Comparison of ENCODE assay signal across 20 cellular contexts in the genomic region with DNA sequence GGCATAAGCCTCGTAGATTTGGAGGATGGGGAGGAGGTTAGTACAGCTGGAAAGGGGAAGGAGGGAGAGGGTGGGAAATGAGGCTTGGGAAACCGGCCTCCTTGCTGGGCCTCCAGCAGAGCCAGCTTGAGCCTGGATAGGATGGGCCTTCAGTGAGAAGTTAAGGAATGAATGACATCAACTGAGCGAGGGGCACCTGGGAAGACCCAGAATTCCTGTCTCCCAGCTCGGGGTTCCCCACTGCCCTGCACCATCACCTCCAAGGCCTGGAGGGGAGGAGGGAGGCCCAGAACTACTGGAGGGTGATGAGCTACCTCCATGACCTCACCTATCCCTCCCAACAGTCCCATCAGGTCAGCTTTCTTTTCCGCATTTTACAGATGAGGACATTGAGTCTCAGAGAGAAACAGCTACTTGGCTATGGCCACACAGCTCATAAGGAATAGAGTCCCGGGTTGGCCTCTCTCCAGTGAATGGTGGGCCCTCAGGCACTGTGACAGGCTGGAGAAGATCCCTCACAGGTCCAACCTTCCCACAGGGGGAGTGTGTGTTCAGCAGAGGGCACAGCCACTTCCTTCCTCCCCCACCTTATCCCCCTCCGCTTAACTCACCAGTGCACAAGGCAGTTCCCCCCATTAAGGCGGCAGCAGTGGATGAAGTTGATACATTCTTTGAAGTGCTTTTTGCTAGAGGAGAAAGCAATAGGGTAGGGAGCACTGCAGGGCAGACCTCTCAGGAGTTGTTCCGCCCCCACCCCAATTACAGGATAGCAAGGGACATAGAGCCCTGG. TPM values are rescaled to one million over a fixed set of nuclear protein-coding genes. Genes with fewer than 3 reads are reported as not detected.
"Had no signal": no experiment of that assay in that cellular context is flagged by ENCODE, and none has a peak within 500 bp of the region (broad histone marks: within the 10 kb centered on the region; RNA-seq: fewer than 3 reads in every experiment).

No MANE protein-coding gene starts in this region.

- H3K4me3 Mint-ChIP-seq: activated CD4-positive, alpha-beta memory T cell treated with anti-CD3 and anti-CD28 coated beads, Interleukin-2, amount 10 ng/mL, durations not matched to agents 7 days and 5 days; activated CD8-positive, alpha-beta memory T cell treated with anti-CD3 and anti-CD28 coated beads, Interleukin-2, amount 10 ng/mL, durations not matched to agents 7 days and 5 days; activated naive CD4-positive, alpha-beta T cell treated with anti-CD3 and anti-CD28 coated beads, Interleukin-2, amount 50 U/mL, for 24 hours; natural killer cell treated with Interleukin-12 subunit alpha and Interleukin-12 subunit beta and Interleukin-15 and Interleukin-18, amount 100 ng/mL, for 72 hours; stimulated activated naive CD8-positive, alpha-beta T cell treated with anti-CD3 and anti-CD28 coated beads, Interleukin-15, amount 100 ng/mL, for 72 hours had no signal

- H3K36me3 Mint-ChIP-seq: activated CD8-positive, alpha-beta memory T cell treated with anti-CD3 and anti-CD28 coated beads, Interleukin-2, amount 10 ng/mL, durations not matched to agents 7 days and 5 days; activated naive CD4-positive, alpha-beta T cell treated with anti-CD3 and anti-CD28 coated beads, Interleukin-2, amount 50 U/mL, for 24 hours; natural killer cell treated with Interleukin-12 subunit alpha and Interleukin-12 subunit beta and Interleukin-15 and Interleukin-18, amount 100 ng/mL, for 72 hours had no signal

- H3K4me3 ChIP-seq: adrenal gland, hepatocyte, lower lobe of right lung, psoas muscle, skin epidermis, upper lobe of left lung had no signal

- DNase-seq: activated CD4-positive, alpha-beta memory T cell treated with anti-CD3 and anti-CD28 coated beads, Interleukin-2, amount 10 ng/mL, durations not matched to agents 7 days and 5 days; activated CD8-positive, alpha-beta memory T cell treated with anti-CD3 and anti-CD28 coated beads, Interleukin-2, amount 10 ng/mL, durations not matched to agents 7 days and 5 days; activated gamma-delta T cell; activated T-cell treated with anti-CD3 and anti-CD28 coated beads, Interleukin-2, amount 50 U/mL, for 48 hours; dermis blood vessel endothelial cell; effector memory CD4-positive, alpha-beta T cell; foreskin fibroblast; lower lobe of right lung; psoas muscle; right cardiac atrium; stimulated activated naive CD8-positive, alpha-beta T cell treated with anti-CD3 and anti-CD28 coated beads, Interleukin-15, amount 100 ng/mL, for 72 hours; upper lobe of left lung; WERI-Rb-1 had no signal

- ATAC-seq: activated CD8-positive, alpha-beta memory T cell treated with anti-CD3 and anti-CD28 coated beads, Interleukin-2, amount 10 ng/mL, durations not matched to agents 7 days and 5 days; lower lobe of right lung; natural killer cell treated with Interleukin-12 subunit alpha and Interleukin-12 subunit beta and Interleukin-15 and Interleukin-18, amount 100 ng/mL, for 72 hours; psoas muscle; right cardiac atrium; stimulated activated naive CD8-positive, alpha-beta T cell treated with anti-CD3 and anti-CD28 coated beads, Interleukin-15, amount 100 ng/mL, for 72 hours had no signal

- H3K9me3 Mint-ChIP-seq: activated CD4-positive, alpha-beta memory T cell treated with anti-CD3 and anti-CD28 coated beads, Interleukin-2, amount 10 ng/mL, durations not matched to agents 7 days and 5 days; activated naive CD4-positive, alpha-beta T cell treated with anti-CD3 and anti-CD28 coated beads, Interleukin-2, amount 50 U/mL, for 24 hours; natural killer cell treated with Interleukin-12 subunit alpha and Interleukin-12 subunit beta and Interleukin-15 and Interleukin-18, amount 100 ng/mL, for 72 hours; stimulated activated naive CD8-positive, alpha-beta T cell treated with anti-CD3 and anti-CD28 coated beads, Interleukin-15, amount 100 ng/mL, for 72 hours had no signal

- H3K27ac ChIP-seq: adrenal gland, hepatocyte, lower lobe of right lung, psoas muscle, skin epidermis, upper lobe of left lung, WERI-Rb-1 had no signal

- H3K27ac Mint-ChIP-seq: activated CD4-positive, alpha-beta memory T cell treated with anti-CD3 and anti-CD28 coated beads, Interleukin-2, amount 10 ng/mL, durations not matched to agents 7 days and 5 days; activated CD8-positive, alpha-beta memory T cell treated with anti-CD3 and anti-CD28 coated beads, Interleukin-2, amount 10 ng/mL, durations not matched to agents 7 days and 5 days; activated naive CD4-positive, alpha-beta T cell treated with anti-CD3 and anti-CD28 coated beads, Interleukin-2, amount 50 U/mL, for 24 hours; natural killer cell treated with Interleukin-12 subunit alpha and Interleukin-12 subunit beta and Interleukin-15 and Interleukin-18, amount 100 ng/mL, for 72 hours; stimulated activated naive CD8-positive, alpha-beta T cell treated with anti-CD3 and anti-CD28 coated beads, Interleukin-15, amount 100 ng/mL, for 72 hours had no signal

- H3K36me3 ChIP-seq: adrenal gland, lower lobe of right lung, upper lobe of left lung had no signal

- H3K27me3 ChIP-seq: adrenal gland had no signal

- H3K9me3 ChIP-seq: adrenal gland, lower lobe of right lung, psoas muscle, upper lobe of left lung had no signal

RNA-seq across cellular contexts. Expression of a gene that starts 6.8 kb away (rescaled TPM):
- total RNA-seq: activated CD4-positive, alpha-beta memory T cell treated with anti-CD3 and anti-CD28 coated beads, Interleukin-2, amount 10 ng/mL, durations not matched to agents 7 days and 5 days; activated CD8-positive, alpha-beta memory T cell treated with anti-CD3 and anti-CD28 coated beads, Interleukin-2, amount 10 ng/mL, durations not matched to agents 7 days and 5 days; bronchial epithelial cell; natural killer cell treated with Interleukin-12 subunit alpha and Interleukin-12 subunit beta and Interleukin-15 and Interleukin-18, amount 100 ng/mL, for 72 hours; T-helper 2 cell treated with Interferon-gamma antibody and Interleukin-4, amounts not matched to agents 100 ng/mL and 5 ng/mL, for 36 hours had no signal

RNA-seq across cellular contexts. Expression of a gene that starts 6.9 kb away (rescaled TPM):
- total RNA-seq: activated CD4-positive, alpha-beta memory T cell treated with anti-CD3 and anti-CD28 coated beads, Interleukin-2, amount 10 ng/mL, durations not matched to agents 7 days and 5 days; activated CD8-positive, alpha-beta memory T cell treated with anti-CD3 and anti-CD28 coated beads, Interleukin-2, amount 10 ng/mL, durations not matched to agents 7 days and 5 days; bronchial epithelial cell; dermis blood vessel endothelial cell; hepatocyte; natural killer cell treated with Interleukin-12 subunit alpha and Interleukin-12 subunit beta and Interleukin-15 and Interleukin-18, amount 100 ng/mL, for 72 hours; psoas muscle; T-helper 2 cell treated with Interferon-gamma antibody and Interleukin-4, amounts not matched to agents 100 ng/mL and 5 ng/mL, for 36 hours had no signal

RNA-seq across cellular contexts. Expression of a gene that starts 18.1 kb away (rescaled TPM):
- total RNA-seq: activated CD4-positive, alpha-beta memory T cell treated with anti-CD3 and anti-CD28 coated beads, Interleukin-2, amount 10 ng/mL, durations not matched to agents 7 days and 5 days; activated CD8-positive, alpha-beta memory T cell treated with anti-CD3 and anti-CD28 coated beads, Interleukin-2, amount 10 ng/mL, durations not matched to agents 7 days and 5 days; bronchial epithelial cell; dermis blood vessel endothelial cell; natural killer cell treated with Interleukin-12 subunit alpha and Interleukin-12 subunit beta and Interleukin-15 and Interleukin-18, amount 100 ng/mL, for 72 hours; T-helper 2 cell treated with Interferon-gamma antibody and Interleukin-4, amounts not matched to agents 100 ng/mL and 5 ng/mL, for 36 hours had no signal

RNA-seq across cellular contexts. Expression of a gene that starts 44.3 kb away (rescaled TPM):
- total RNA-seq: bronchial epithelial cell, hepatocyte, lower lobe of right lung, upper lobe of left lung had no signal
